8 cellular contexts compared by ENCODE assay signal in the genomic region with DNA sequence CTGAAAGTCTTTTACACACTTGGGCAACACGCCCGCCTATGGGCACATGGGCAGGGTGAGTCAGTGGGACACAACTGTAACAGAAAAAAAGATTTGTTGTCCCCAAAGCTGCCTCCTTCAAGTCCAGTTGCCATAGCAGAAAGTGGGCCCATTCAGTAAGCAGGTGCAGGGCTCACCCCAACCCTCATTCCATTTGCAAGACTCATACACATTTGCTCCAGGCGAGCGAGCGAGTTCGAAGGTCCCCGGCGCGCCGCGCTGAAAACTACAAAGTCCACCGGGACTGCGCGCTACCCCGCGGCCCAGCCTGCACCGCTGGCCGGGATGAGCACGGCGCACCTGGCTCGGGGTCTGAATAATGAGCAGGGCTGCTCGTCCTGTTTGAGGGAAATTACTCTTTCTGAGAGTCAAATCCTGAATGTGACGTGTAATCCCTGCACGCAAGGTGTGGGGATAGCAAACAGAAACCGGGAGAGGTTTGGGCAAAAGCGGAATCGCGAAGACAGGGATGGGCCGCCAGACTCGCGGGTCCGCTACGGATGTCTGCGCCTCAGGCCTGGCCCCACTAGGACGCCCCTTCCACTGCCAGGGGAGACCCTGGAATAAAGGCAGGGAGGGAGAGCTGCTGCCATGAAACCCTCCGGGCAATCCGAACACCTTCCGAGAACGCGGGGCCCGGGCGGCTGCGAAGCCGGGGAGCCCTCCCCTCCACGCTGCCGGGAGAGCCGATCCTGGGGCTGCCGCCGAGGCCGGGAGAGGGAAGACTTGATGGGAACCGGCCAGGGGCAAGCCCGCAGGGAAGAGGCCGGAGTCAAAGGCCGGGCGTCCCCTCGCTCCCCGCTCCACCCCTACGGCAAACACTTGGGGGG. TPM values are rescaled to one million over a fixed set of nuclear protein-coding genes. Genes with fewer than 3 reads are reported as not detected.
DNase-seq lines count a peak whose midpoint lies in the region; ATAC-seq and TF ChIP-seq lines count a peak whose summit lies in the region.

No MANE protein-coding gene starts in this region.

- CTCF ChIA-PET in naive thymus-derived CD4-positive, alpha-beta T cell (lab: Charles Lee), result no interaction called here

- TF ChIP-seq EP300 in esophagus muscularis mucosa (IDR thresholded peaks at IDR 0.05), result no peak

- H3K27ac Mint-ChIP-seq in naive thymus-derived CD4-positive, alpha-beta T cell, result no peak overlapping the region

- peak overlapping the region; percentile 83 to 89 (median 85) for H3K27ac ChIP-seq in esophagus muscularis mucosa (replicated peaks in 1 of 4)
- H3K27ac ChIP-seq in naive thymus-derived CD4-positive, alpha-beta T cell (ENCODE audit: low read depth, low read length), result no peak overlapping the region

- intact Hi-C loops in esophagus muscularis mucosa (cut with DNase I), result loop anchor here (10.0 kb wide), 1 partner anchor 651 kb away; no protein-coding TSS in a partner anchor
- intact Hi-C loops in naive thymus-derived CD4-positive, alpha-beta T cell (cut with micrococcal nuclease), result no loop called here

- POLR2A ChIA-PET in naive thymus-derived CD4-positive, alpha-beta T cell (lab: Charles Lee), result no interaction called here

- no peaks in the 10 kb centered on the region for H3K9me3 Mint-ChIP-seq in naive thymus-derived CD4-positive, alpha-beta T cell

- no peak for TF ChIP-seq POLR2A in esophagus muscularis mucosa (IDR thresholded peaks at IDR 0.05; ENCODE audit: low read depth)

- H3K4me1 ChIP-seq in esophagus muscularis mucosa, result peaks cover 0 to 60% (median 55%) of the 10 kb centered on the region in 4 donors
- H3K4me1 ChIP-seq in naive thymus-derived CD4-positive, alpha-beta T cell (ENCODE audit: control insufficient read depth in 2 of 2, insufficient read depth in 2 of 2, low read length in 2 of 2), result no peaks in the 10 kb centered on the region

- ATAC-seq in naive thymus-derived CD4-positive, alpha-beta T cell, result no peak
- no peak for ATAC-seq in HG03378 (IDR thresholded peaks at IDR 0.05; ENCODE audit: unreplicated experiment)
- no peak for ATAC-seq in HG03196 (IDR thresholded peaks at IDR 0.05; ENCODE audit: unreplicated experiment)
- ATAC-seq in HG02840 (IDR thresholded peaks at IDR 0.05; ENCODE audit: low FRiP score, unreplicated experiment), result no peak
- no peak for ATAC-seq in HG02763 (IDR thresholded peaks at IDR 0.05; ENCODE audit: unreplicated experiment)

- peak overlapping the region; percentile 69 to 90 (median 80) for H3K4me3 ChIP-seq in esophagus muscularis mucosa
- no peak overlapping the region for H3K4me3 ChIP-seq in naive thymus-derived CD4-positive, alpha-beta T cell (ENCODE audit: low read length)

- peaks cover 0 to 16% (median 0%) of the 10 kb centered on the region in 4 donors for H3K27me3 ChIP-seq in esophagus muscularis mucosa
- no peaks in the 10 kb centered on the region for H3K27me3 ChIP-seq in naive thymus-derived CD4-positive, alpha-beta T cell (ENCODE audit: control insufficient read depth in 2 of 2, insufficient read depth in 2 of 2, low read length in 2 of 2)

- 9% methylated on average over 48 of the region's 58 CpGs for WGBS in esophagus muscularis mucosa

- DNase-seq in DMS53 treated with DMSO at 0.1 percent for 48 hours (lab: John Stamatoyannopoulos, UW; ENCODE audit: unreplicated experiment), result peak; percentile 17
- DNase-seq in NCI-H226, result peak; percentile 61
- DNase-seq in esophagus muscularis mucosa (ENCODE audit: extremely low spot score), result no peak
- no peak for DNase-seq in naive thymus-derived CD4-positive, alpha-beta T cell

- H3K4me1 Mint-ChIP-seq in naive thymus-derived CD4-positive, alpha-beta T cell, result peaks cover 0 to 13% (median 9%) of the 10 kb centered on the region in 7 donors

- H3K9me3 ChIP-seq in esophagus muscularis mucosa, result no peaks in the 10 kb centered on the region
- H3K9me3 ChIP-seq in naive thymus-derived CD4-positive, alpha-beta T cell (ENCODE audit: control insufficient read depth in 2 of 3, low read length in 3 of 3), result no peaks in the 10 kb centered on the region

- peak overlapping the region in 9 of 10 donors; percentile 34 to 83 (median 59) for H3K4me3 Mint-ChIP-seq in naive thymus-derived CD4-positive, alpha-beta T cell

- H3K27me3 Mint-ChIP-seq in naive thymus-derived CD4-positive, alpha-beta T cell, result peaks cover 42 to 57% (median 48%) of the 10 kb centered on the region in 5 donors

- H3K36me3 Mint-ChIP-seq in naive thymus-derived CD4-positive, alpha-beta T cell, result no peaks in the 10 kb centered on the region

- H3K36me3 ChIP-seq in esophagus muscularis mucosa, result no peaks in the 10 kb centered on the region
- no peaks in the 10 kb centered on the region for H3K36me3 ChIP-seq in naive thymus-derived CD4-positive, alpha-beta T cell (ENCODE audit: control insufficient read depth in 2 of 3, insufficient read depth in 3 of 3, low read length in 3 of 3)

- no peak for TF ChIP-seq CTCF in esophagus muscularis mucosa (IDR thresholded peaks at IDR 0.05)

RNA-seq across cellular contexts. Expression of a gene that starts 1.0 kb away (rescaled TPM):
- 10 to 100 TPM; 29.8 to 51.4 (median 45.9) TPM for total RNA-seq in esophagus muscularis mucosa
- total RNA-seq in naive thymus-derived CD4-positive, alpha-beta T cell, result under 1 TPM in 1 of 5 experiments, not detected in 4; 0.08 TPM
- polyA plus RNA-seq in naive thymus-derived CD4-positive, alpha-beta T cell, result not detected

Comparison
In these comparisons a context has a peak if more than half of its experiments do, and no peak if none do; other contexts are left out.
1. DNase-seq: peak in DMS53 treated with DMSO at 0.1 percent for 48 hours (single experiment) and NCI-H226 (single experiment); none in esophagus muscularis mucosa (single experiment) and naive thymus-derived CD4-positive, alpha-beta T cell (0 of 9).
2. RNA of a gene that starts 1.0 kb away (total RNA-seq): 29.8 to 51.4 TPM in esophagus muscularis mucosa; 0.08 TPM in naive thymus-derived CD4-positive, alpha-beta T cell; every median in the first group is over 10 times any median in the second.